24 cellular contexts compared by ENCODE assay signal in genomic region chr6:12404651-12405050, GRCh38.
"Had no signal": no experiment of that assay in that cellular context is flagged by ENCODE, and none has a peak within 500 bp of the region (broad histone marks: within the 10 kb centered on the region; RNA-seq: fewer than 3 reads in every experiment).

No MANE protein-coding gene starts in this region.

- H3K4me3 ChIP-seq: ascending aorta, gastroesophageal sphincter, mucosa of descending colon, right lobe of liver, skin epidermis, stomach, suprapubic skin, uterus had no signal

- H3K9ac ChIP-seq: parathyroid adenoma had no signal

- H3K9me3 ChIP-seq: ascending aorta, gastroesophageal sphincter, mucosa of descending colon, right lobe of liver, stomach, suprapubic skin, uterus had no signal

- ATAC-seq: activated CD4-positive, CD25-positive, alpha-beta regulatory T cell treated with anti-CD3 and anti-CD28 coated beads, Interleukin-2, amount 50 U/mL, for 24 hours; gastroesophageal sphincter; mucosa of descending colon; right lobe of liver; stimulated activated effector memory CD8-positive, alpha-beta T cell treated with anti-CD3 and anti-CD28 coated beads, Interleukin-12 subunit alpha, Interleukin-12 subunit beta, amount 100 ng/mL, for 72 hours had no signal

- DNase-seq: activated CD4-positive, alpha-beta T cell treated with anti-CD3 and anti-CD28 coated beads, Interleukin-2, amount 10 ng/mL, durations not matched to agents 7 days and 5 days; activated gamma-delta T cell treated with Interleukin-2 at 50 U/mL for 16 hours; activated T-cell treated with anti-CD3 and anti-CD28 coated beads, Interleukin-2, amount 50 U/mL, for 1 hour; brain microvascular endothelial cell; caudate nucleus; dermis blood vessel endothelial cell; effector CD8-positive, alpha-beta T cell; head of caudate nucleus; hypothalamus; mucosa of descending colon; nephron progenitor cell; right lobe of liver; stimulated activated CD4-positive, alpha-beta T cell treated with anti-CD3 and anti-CD28 coated beads, Interleukin-2, amount 100 ng/mL, for 24 hours; stomach; trophoblast cell; uterus had no signal

- H3K36me3 ChIP-seq: ascending aorta, brain microvascular endothelial cell, gastroesophageal sphincter, right lobe of liver, stomach, suprapubic skin, uterus had no signal

- H3K27me3 ChIP-seq: ascending aorta, brain microvascular endothelial cell, gastroesophageal sphincter, right lobe of liver, stomach, suprapubic skin, uterus had no signal

- H3K4me1 ChIP-seq: parathyroid adenoma, right lobe of liver, suprapubic skin, uterus had no signal

- H3K27ac ChIP-seq: brain microvascular endothelial cell, gastroesophageal sphincter, parathyroid adenoma, right lobe of liver, suprapubic skin, uterus, VCaP had no signal

- H3K79me2 ChIP-seq: parathyroid adenoma had no signal
